In the genomic region with DNA sequence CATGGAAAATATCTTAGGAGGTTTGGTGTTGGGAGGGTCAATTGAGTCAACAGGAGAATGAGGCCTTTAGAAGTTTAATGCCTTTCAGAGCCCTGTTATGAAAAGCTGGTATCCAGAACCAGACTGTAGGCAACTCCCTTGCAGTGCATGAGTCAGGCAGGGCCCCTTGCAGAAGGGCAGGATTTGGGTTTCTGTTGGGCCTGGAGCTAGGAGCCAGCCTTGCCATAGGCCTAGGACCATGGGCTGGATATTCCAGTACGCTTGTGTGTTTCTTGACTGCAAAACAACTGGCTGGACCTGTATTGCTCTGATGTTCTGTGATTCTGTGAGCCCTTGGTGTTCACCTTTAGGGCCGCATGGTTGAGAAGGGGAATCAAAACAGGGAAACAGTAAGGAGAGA, we compare ENCODE assay signal across 17 cellular contexts.
"Had no signal": no experiment of that assay in that cellular context is flagged by ENCODE, and none has a peak within 500 bp of the region (broad histone marks: within the 10 kb centered on the region; RNA-seq: fewer than 3 reads in every experiment).

No MANE protein-coding gene starts in this region.

- H3K27me3 Mint-ChIP-seq: naive B cell had no signal

- H3K27ac Mint-ChIP-seq: activated naive CD4-positive, alpha-beta T cell treated with anti-CD3 and anti-CD28 coated beads, Interleukin-2, amount 50 U/mL, for 24 hours; naive B cell had no signal

- H3K27me3 ChIP-seq: breast epithelium, esophagus squamous epithelium, heart left ventricle, right atrium auricular region, tibial nerve had no signal

- H3K36me3 Mint-ChIP-seq: activated naive CD4-positive, alpha-beta T cell treated with anti-CD3 and anti-CD28 coated beads, Interleukin-2, amount 50 U/mL, for 24 hours; naive B cell had no signal

- H3K4me3 ChIP-seq: breast epithelium, esophagus squamous epithelium, heart left ventricle, right atrium auricular region, SJSA1, skin epidermis, tibial nerve had no signal

- H3K9me3 Mint-ChIP-seq: activated naive CD4-positive, alpha-beta T cell treated with anti-CD3 and anti-CD28 coated beads, Interleukin-2, amount 50 U/mL, for 24 hours; naive B cell had no signal

- DNase-seq: activated CD4-positive, alpha-beta T cell treated with anti-CD3 and anti-CD28 coated beads for 4 hours; activated CD8-positive, alpha-beta memory T cell treated with anti-CD3 and anti-CD28 coated beads, Interleukin-2, amount 50 U/mL, for 48 hours; aorta; esophagus squamous epithelium; heart left ventricle; left colon; naive B cell; SW 1271; WERI-Rb-1 had no signal

- H3K4me1 ChIP-seq: breast epithelium, esophagus squamous epithelium, right atrium auricular region, tibial nerve had no signal

- H3K4me3 Mint-ChIP-seq: activated naive CD4-positive, alpha-beta T cell treated with anti-CD3 and anti-CD28 coated beads, Interleukin-2, amount 50 U/mL, for 24 hours had no signal

- ATAC-seq: left colon had no signal

- H3K9me3 ChIP-seq: breast epithelium, esophagus squamous epithelium, heart left ventricle, SJSA1, tibial nerve had no signal

- H3K36me3 ChIP-seq: breast epithelium, esophagus squamous epithelium, heart left ventricle, right atrium auricular region, SJSA1, tibial nerve, WERI-Rb-1 had no signal

- FAIRE-seq: endometrium, frontal cortex had no signal
